8 cellular contexts compared by ENCODE assay signal in the genomic region with DNA sequence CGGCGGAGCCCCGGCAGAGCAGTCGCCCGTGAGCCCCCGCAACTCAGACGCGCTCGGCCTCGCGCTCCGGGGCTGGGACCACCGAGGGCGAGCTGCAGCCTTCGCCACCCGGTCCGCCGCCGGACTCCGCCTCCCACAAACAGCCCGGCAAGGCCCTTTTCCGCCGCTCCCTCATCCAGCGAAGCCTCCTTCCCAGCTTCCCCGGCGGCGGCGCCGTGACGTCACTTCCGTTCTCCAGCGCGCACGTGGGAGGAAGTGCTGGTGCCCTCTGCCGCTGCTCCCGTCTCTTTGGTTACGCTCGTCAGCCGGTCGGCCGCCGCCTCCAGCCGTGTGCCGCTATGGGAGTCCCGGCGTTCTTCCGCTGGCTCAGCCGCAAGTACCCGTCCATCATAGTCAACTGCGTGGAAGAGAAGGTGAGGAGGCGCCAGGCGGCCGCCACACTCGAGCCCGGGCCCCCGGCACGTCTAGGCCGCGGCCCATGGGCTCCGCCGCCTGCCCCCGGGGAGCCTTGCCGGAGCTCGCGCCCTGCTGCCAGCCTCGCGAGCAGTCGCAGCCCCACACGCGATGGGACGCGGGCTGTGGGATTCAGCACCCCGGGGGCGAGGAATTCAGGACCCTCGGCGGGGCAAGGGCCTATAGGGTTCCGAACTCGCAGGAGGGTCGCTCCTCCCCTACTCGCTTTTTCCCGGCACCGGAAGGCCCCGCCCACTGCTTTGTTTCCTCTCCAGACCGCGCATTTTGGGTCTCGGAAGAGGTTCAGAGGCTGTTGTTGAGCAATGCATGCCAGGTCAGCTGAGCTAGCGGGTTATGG. TPM values are rescaled to one million over a fixed set of nuclear protein-coding genes. Genes with fewer than 3 reads are reported as not detected.
DNase-seq lines count a peak whose midpoint lies in the region; ATAC-seq and TF ChIP-seq lines count a peak whose summit lies in the region.

A gene with protein sequence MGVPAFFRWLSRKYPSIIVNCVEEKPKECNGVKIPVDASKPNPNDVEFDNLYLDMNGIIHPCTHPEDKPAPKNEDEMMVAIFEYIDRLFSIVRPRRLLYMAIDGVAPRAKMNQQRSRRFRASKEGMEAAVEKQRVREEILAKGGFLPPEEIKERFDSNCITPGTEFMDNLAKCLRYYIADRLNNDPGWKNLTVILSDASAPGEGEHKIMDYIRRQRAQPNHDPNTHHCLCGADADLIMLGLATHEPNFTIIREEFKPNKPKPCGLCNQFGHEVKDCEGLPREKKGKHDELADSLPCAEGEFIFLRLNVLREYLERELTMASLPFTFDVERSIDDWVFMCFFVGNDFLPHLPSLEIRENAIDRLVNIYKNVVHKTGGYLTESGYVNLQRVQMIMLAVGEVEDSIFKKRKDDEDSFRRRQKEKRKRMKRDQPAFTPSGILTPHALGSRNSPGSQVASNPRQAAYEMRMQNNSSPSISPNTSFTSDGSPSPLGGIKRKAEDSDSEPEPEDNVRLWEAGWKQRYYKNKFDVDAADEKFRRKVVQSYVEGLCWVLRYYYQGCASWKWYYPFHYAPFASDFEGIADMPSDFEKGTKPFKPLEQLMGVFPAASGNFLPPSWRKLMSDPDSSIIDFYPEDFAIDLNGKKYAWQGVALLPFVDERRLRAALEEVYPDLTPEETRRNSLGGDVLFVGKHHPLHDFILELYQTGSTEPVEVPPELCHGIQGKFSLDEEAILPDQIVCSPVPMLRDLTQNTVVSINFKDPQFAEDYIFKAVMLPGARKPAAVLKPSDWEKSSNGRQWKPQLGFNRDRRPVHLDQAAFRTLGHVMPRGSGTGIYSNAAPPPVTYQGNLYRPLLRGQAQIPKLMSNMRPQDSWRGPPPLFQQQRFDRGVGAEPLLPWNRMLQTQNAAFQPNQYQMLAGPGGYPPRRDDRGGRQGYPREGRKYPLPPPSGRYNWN (plus strand): TSS at position 271 of the 811 bp plus-strand sequence. CDS start 68 bp downstream, at position 339.

- H3K9me2 ChIP-seq in SU-DHL-6 (replicated peaks; ENCODE audit: insufficient read depth, low read length) = no peaks in the 10 kb centered on the region

- peak within 1 kb of the TSS; percentile 84 for H3K9ac ChIP-seq in SU-DHL-6 (ENCODE audit: low read length)
- peak within 1 kb of the TSS; percentile 86 for H3K9ac ChIP-seq in parathyroid adenoma

- WGBS in tibial nerve, 2 donors = 0 to 1% methylated on average over 39 to 84 of the region's 87 CpGs

- H4K20me1 ChIP-seq in SU-DHL-6 (ENCODE audit: low read depth, low read length) = peaks cover 13% of the 10 kb centered on the region

- 0 out of 2 replicates have a peak, but pooled peaks cover 2% of the 10 kb centered on the region for H3K9me3 ChIP-seq in SU-DHL-6 (ENCODE audit: insufficient read depth, low read length)
- no peaks in the 10 kb centered on the region for H3K9me3 ChIP-seq in parathyroid adenoma (ENCODE audit: control insufficient read depth, low read length)
- no peaks in the 10 kb centered on the region for H3K9me3 ChIP-seq in tibial nerve

- DNase-seq in GM12865 (ENCODE audit: low read depth) (peak; percentile 95), NCI-H128 (lab: John Stamatoyannopoulos, UW; ENCODE audit: unreplicated experiment) (peak; percentile 92), Right ventricle myocardium superior (peak; percentile 98), tibial nerve (ENCODE audit: low spot score in 2 of 2) (peak; percentile 90 to 93)
- peak; percentile 88 for DNase-seq in activated naive CD8-positive, alpha-beta T cell treated with anti-CD3 and anti-CD28 coated beads, Interleukin-2, amount 50 U/mL, for 16 hours (ENCODE audit: low read depth, low spot score)

- H3K36me3 ChIP-seq in SU-DHL-6 (ENCODE audit: low read length) (peaks cover 6% of the 10 kb centered on the region), parathyroid adenoma (ENCODE audit: control insufficient read depth, insufficient read depth, low read length) (no peaks in the 10 kb centered on the region), tibial nerve (peaks cover 0 to 3% (median 0%) of the 10 kb centered on the region in 3 donors)

- H3K4me2 ChIP-seq in SU-DHL-6 (ENCODE audit: low read depth, low read length, poor library complexity, severe bottlenecking) (peak within 1 kb of the TSS; percentile 98), parathyroid adenoma (ENCODE audit: low read length) (peak within 1 kb of the TSS; percentile 79)

- H3F3A ChIP-seq in SU-DHL-6 (ENCODE audit: insufficient read depth) = no peaks in the 10 kb centered on the region

- peak; percentile 48 to 69 for TF ChIP-seq POLR2A in tibial nerve (IDR thresholded peaks at IDR 0.05)

- TF ChIP-seq EP300 in tibial nerve (IDR thresholded peaks at IDR 0.05) = peak; percentile 49 to 94

- H3K4me3 ChIP-seq in GM12865 (ENCODE audit: low read depth, low read length) (peak within 1 kb of the TSS; percentile 97), SU-DHL-6 (ENCODE audit: insufficient read depth, low read length, poor library complexity, severe bottlenecking) (peak within 1 kb of the TSS; percentile 80), parathyroid adenoma (ENCODE audit: low read depth, low read length) (peak within 1 kb of the TSS; percentile 89), tibial nerve (peak within 1 kb of the TSS; percentile 84 to 100 (median 92))

- peak within 1 kb of the TSS; percentile 80 for H2AFZ ChIP-seq in SU-DHL-6 (ENCODE audit: low read depth, low read length, severe bottlenecking)
- H2AFZ ChIP-seq in parathyroid adenoma = peak within 1 kb of the TSS; percentile 98

- H3K4me1 ChIP-seq in parathyroid adenoma = peaks cover 13% of the 10 kb centered on the region
- peaks cover 0 to 26% (median 14%) of the 10 kb centered on the region in 4 donors for H3K4me1 ChIP-seq in tibial nerve

- H3K27me3 ChIP-seq in SU-DHL-6 (ENCODE audit: low read length) (no peaks in the 10 kb centered on the region), parathyroid adenoma (ENCODE audit: control insufficient read depth, insufficient read depth, low read length) (no peaks in the 10 kb centered on the region), tibial nerve (no peaks in the 10 kb centered on the region)

- peaks cover 26% of the 10 kb centered on the region for H3K79me2 ChIP-seq in SU-DHL-6 (ENCODE audit: insufficient read depth, low read length)
- peaks cover 21% of the 10 kb centered on the region for H3K79me2 ChIP-seq in parathyroid adenoma

- TF ChIP-seq CTCF in GM12865 (IDR thresholded peaks at IDR 0.05; ENCODE audit: insufficient read depth, low read depth, low read length, missing control alignments) (peak; percentile 14), SU-DHL-6 (IDR thresholded peaks at IDR 0.05; ENCODE audit: insufficient read depth, low read length, poor library complexity, severe bottlenecking) (no peak), parathyroid adenoma (IDR thresholded peaks at IDR 0.05) (no peak), tibial nerve (IDR thresholded peaks at IDR 0.05) (peak in 2 of 5 experiments; percentile 12 to 40)

- intact Hi-C loops in Right ventricle myocardium superior (cut with DNase I) = no loop called here

- H3K27ac ChIP-seq in SU-DHL-6 (ENCODE audit: low read depth, low read length) (peak within 1 kb of the TSS; percentile 72), parathyroid adenoma (peak within 1 kb of the TSS; percentile 94), tibial nerve (peak within 1 kb of the TSS; percentile 92 to 100 (median 96))

- ATAC-seq in HG02759 (IDR thresholded peaks at IDR 0.05; ENCODE audit: unreplicated experiment) (peak; percentile 95), Right ventricle myocardium superior (ENCODE audit: poor library complexity) (peak; percentile 100)

RNA-seq across cellular contexts. Expression of the gene that starts here (rescaled TPM):
- 31.7 TPM for total RNA-seq in Right ventricle myocardium superior
- 10 to 100 TPM; 46.1 to 58.2 (median 53.0) TPM for total RNA-seq in tibial nerve

Comparison
In these comparisons a context has a peak if more than half of its experiments do, and no peak if none do; other contexts are left out.
1. Peak in every context shown above with its lines: DNase-seq, ATAC-seq, H3K4me3 ChIP-seq and H3K27ac ChIP-seq.